8 cellular contexts compared by ENCODE assay signal in the genomic region with DNA sequence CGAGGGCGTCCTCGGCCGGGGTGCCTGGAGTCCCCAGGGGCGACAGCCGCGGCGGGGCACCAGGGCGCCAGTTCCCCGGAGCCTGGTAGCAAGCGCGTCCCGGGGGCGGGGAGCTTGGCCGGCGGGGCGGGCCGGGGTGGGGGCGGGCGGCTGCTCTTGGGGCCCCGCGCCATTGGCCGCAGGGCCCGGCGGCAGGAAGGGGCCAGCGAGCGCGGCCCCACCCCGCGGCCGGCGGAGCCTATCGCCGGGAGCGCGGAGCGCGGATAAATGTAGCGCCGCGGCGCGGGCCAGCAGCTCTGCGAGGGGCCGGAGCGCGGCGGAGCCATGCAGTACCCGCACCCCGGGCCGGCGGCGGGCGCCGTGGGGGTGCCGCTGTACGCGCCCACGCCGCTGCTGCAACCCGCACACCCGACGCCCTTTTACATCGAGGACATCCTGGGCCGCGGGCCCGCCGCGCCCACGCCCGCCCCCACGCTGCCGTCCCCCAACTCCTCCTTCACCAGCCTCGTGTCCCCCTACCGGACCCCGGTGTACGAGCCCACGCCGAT. TPM values are rescaled to one million over a fixed set of nuclear protein-coding genes. Genes with fewer than 3 reads are reported as not detected.
DNase-seq lines count a peak whose midpoint lies in the region; ATAC-seq, FAIRE-seq and TF ChIP-seq lines count a peak whose summit lies in the region.

A gene (plus strand): TSS at position 293 of the 548 bp plus-strand sequence. CDS start 32 bp downstream, at position 325.

- H3K27ac Mint-ChIP-seq in central memory CD8-positive, alpha-beta T cell (ENCODE audit: low read depth), result peak within 1 kb of the TSS; percentile 32

- peak; percentile 42 for DNase-seq in HT-29 (ENCODE audit: low spot score)
- no peak for DNase-seq in central memory CD8-positive, alpha-beta T cell (ENCODE audit: low spot score in 2 of 2)
- peak; percentile 72 for DNase-seq in kidney
- peak; percentile 29 for DNase-seq in stimulated activated CD4-positive, alpha-beta T cell treated with anti-CD3 and anti-CD28 coated beads, Interleukin-4, amount 100 ng/mL, for 1 hour
- DNase-seq in cerebellar nuclear complex (lab: John Stamatoyannopoulos, UW), result no peak

- no peaks in the 10 kb centered on the region for H3K36me3 Mint-ChIP-seq in central memory CD8-positive, alpha-beta T cell (ENCODE audit: insufficient read depth)

- H3K4me1 ChIP-seq in BLaER1 (peaks cover 33% of the 10 kb centered on the region), kidney (ENCODE audit: control insufficient read depth in 1 of 2, insufficient read depth in 1 of 2, low read depth in 1 of 2, low read length in 2 of 2) (no peaks in the 10 kb centered on the region)

- peak within 1 kb of the TSS; percentile 91 for H3K4me2 ChIP-seq in BLaER1
- H3K4me2 ChIP-seq in SU-DHL-6 (ENCODE audit: low read depth, low read length, poor library complexity, severe bottlenecking), result peak within 1 kb of the TSS; percentile 73

- H3K36me3 ChIP-seq in BLaER1 (peaks cover 11% of the 10 kb centered on the region), SU-DHL-6 (ENCODE audit: low read length) (peaks cover 15% of the 10 kb centered on the region), kidney (ENCODE audit: control insufficient read depth in 1 of 2, insufficient read depth in 2 of 2, low read length in 2 of 2) (no peaks in the 10 kb centered on the region)

- H3K9me3 Mint-ChIP-seq in central memory CD8-positive, alpha-beta T cell, result peaks cover 5% of the 10 kb centered on the region

- no peak for FAIRE-seq in kidney (lab: Jason Lieb, UNC)

- no peaks in the 10 kb centered on the region for H3K9me2 ChIP-seq in SU-DHL-6 (replicated peaks; ENCODE audit: insufficient read depth, low read length)

- intact Hi-C loops in kidney (cut with DNase I), result no loop called here

- peaks cover 16% of the 10 kb centered on the region for H3K4me1 Mint-ChIP-seq in central memory CD8-positive, alpha-beta T cell

- H2AFZ ChIP-seq in SU-DHL-6 (ENCODE audit: low read depth, low read length, severe bottlenecking), result peak within 1 kb of the TSS; percentile 76

- H3K9me3 ChIP-seq in BLaER1 (peaks cover 20% of the 10 kb centered on the region), SU-DHL-6 (ENCODE audit: insufficient read depth, low read length) (no peaks in the 10 kb centered on the region), kidney (ENCODE audit: control insufficient read depth in 1 of 2, low read length in 2 of 2) (peaks cover 0 to 4% of the 10 kb centered on the region in 2 donors)

- H3K27ac ChIP-seq in BLaER1 (peak within 1 kb of the TSS; percentile 94), SU-DHL-6 (ENCODE audit: low read depth, low read length) (no peak within 1 kb of the TSS; the same call in 1 of the 2 replicates), kidney (ENCODE audit: low read depth in 2 of 2, low read length in 2 of 2) (peak within 1 kb of the TSS; percentile 63 to 80)

- H3K4me3 ChIP-seq in BLaER1, result peak within 1 kb of the TSS; percentile 84
- H3K4me3 ChIP-seq in SU-DHL-6 (ENCODE audit: insufficient read depth, low read length, poor library complexity, severe bottlenecking), result peak within 1 kb of the TSS; percentile 84
- peak within 1 kb of the TSS; percentile 43 to 50 for H3K4me3 ChIP-seq in kidney (ENCODE audit: low read length in 2 of 2)

- H3F3A ChIP-seq in SU-DHL-6 (ENCODE audit: insufficient read depth), result peaks cover 40% of the 10 kb centered on the region

- H4K20me1 ChIP-seq in BLaER1, result peaks cover 7% of the 10 kb centered on the region; the same call in 1 of the 2 replicates
- H4K20me1 ChIP-seq in SU-DHL-6 (ENCODE audit: low read depth, low read length), result no peaks in the 10 kb centered on the region

- peak; percentile 52 for ATAC-seq in GM18907 (IDR thresholded peaks at IDR 0.05; ENCODE audit: unreplicated experiment)
- ATAC-seq in central memory CD8-positive, alpha-beta T cell (replicated peaks; ENCODE audit: extremely low read depth, poor library complexity, severe bottlenecking), result peak; percentile 53

- H3K9ac ChIP-seq in BLaER1, result peak within 1 kb of the TSS; percentile 87
- H3K9ac ChIP-seq in SU-DHL-6 (ENCODE audit: low read length), result peak within 1 kb of the TSS; percentile 75
- no peak within 1 kb of the TSS for H3K9ac ChIP-seq in kidney (ENCODE audit: low read length in 2 of 2)

- no peak for TF ChIP-seq CTCF in SU-DHL-6 (IDR thresholded peaks at IDR 0.05; ENCODE audit: insufficient read depth, low read length, poor library complexity, severe bottlenecking)
- TF ChIP-seq CTCF in kidney (IDR thresholded peaks at IDR 0.05; ENCODE audit: borderline replicate concordance, extremely low read depth, insufficient read depth), result no peak

- H3K27me3 ChIP-seq in BLaER1 (peaks cover 50% of the 10 kb centered on the region), SU-DHL-6 (ENCODE audit: low read length) (no peaks in the 10 kb centered on the region)

- H3K79me2 ChIP-seq in SU-DHL-6 (ENCODE audit: insufficient read depth, low read length), result no peaks in the 10 kb centered on the region

- peaks cover 52% of the 10 kb centered on the region for H3K27me3 Mint-ChIP-seq in central memory CD8-positive, alpha-beta T cell

- H3K4me3 Mint-ChIP-seq in central memory CD8-positive, alpha-beta T cell, result peak within 1 kb of the TSS; percentile 71

RNA-seq across cellular contexts. Expression of the gene that starts here (rescaled TPM):
- total RNA-seq in HT-29 (2014; rRNA removed; shearing (Covaris generic)), result 1.4 and 2.0 TPM in 2 replicates
- total RNA-seq in kidney, result 10.0 TPM
- 3.1 TPM for polyA plus RNA-seq in kidney (ENCODE audit: insufficient read depth, low read depth, low replicate concordance)

Comparison
In these comparisons a context has a peak if more than half of its experiments do, and no peak if none do; other contexts are left out.
1. H3K9ac ChIP-seq: peak in BLaER1 (single experiment) and SU-DHL-6 (single experiment); none in kidney (0 of 2).
2. DNase-seq: peak in HT-29 (single experiment), kidney (single experiment) and stimulated activated CD4-positive, alpha-beta T cell treated with anti-CD3 and anti-CD28 coated beads, Interleukin-4, amount 100 ng/mL, for 1 hour (single experiment); none in central memory CD8-positive, alpha-beta T cell (0 of 2) and cerebellar nuclear complex (0 of 2).
3. Peak in every context shown above with its lines, with median percentiles within 50 percentile points of each other: H3K4me3 ChIP-seq.